16 cellular contexts compared by ENCODE assay signal in genomic region chr2:74983606-74984005, GRCh38.
"Had no signal": no experiment of that assay in that cellular context is flagged by ENCODE, and none has a peak within 500 bp of the region (broad histone marks: within the 10 kb centered on the region; RNA-seq: fewer than 3 reads in every experiment).

No MANE protein-coding gene starts in this region.

- H3K27ac Mint-ChIP-seq: mesothelial cell of epicardium had no signal

- DNase-seq: dermis blood vessel endothelial cell; dorsolateral prefrontal cortex; effector CD4-positive, alpha-beta T cell; effector memory CD4-positive, alpha-beta T cell; foreskin keratinocyte; head of caudate nucleus; heart right ventricle; hippocampal formation; left cardiac atrium; left lung; left ventricle myocardium superior; lower lobe of right lung; mesenchymal stem cell; mucosa of descending colon had no signal

- H3K4me3 Mint-ChIP-seq: mesothelial cell of epicardium had no signal

- ATAC-seq: foreskin keratinocyte, gastroesophageal sphincter, heart right ventricle, left cardiac atrium, left lung, left ventricle myocardium superior, lower lobe of right lung, mucosa of descending colon had no signal
